In the genomic region with DNA sequence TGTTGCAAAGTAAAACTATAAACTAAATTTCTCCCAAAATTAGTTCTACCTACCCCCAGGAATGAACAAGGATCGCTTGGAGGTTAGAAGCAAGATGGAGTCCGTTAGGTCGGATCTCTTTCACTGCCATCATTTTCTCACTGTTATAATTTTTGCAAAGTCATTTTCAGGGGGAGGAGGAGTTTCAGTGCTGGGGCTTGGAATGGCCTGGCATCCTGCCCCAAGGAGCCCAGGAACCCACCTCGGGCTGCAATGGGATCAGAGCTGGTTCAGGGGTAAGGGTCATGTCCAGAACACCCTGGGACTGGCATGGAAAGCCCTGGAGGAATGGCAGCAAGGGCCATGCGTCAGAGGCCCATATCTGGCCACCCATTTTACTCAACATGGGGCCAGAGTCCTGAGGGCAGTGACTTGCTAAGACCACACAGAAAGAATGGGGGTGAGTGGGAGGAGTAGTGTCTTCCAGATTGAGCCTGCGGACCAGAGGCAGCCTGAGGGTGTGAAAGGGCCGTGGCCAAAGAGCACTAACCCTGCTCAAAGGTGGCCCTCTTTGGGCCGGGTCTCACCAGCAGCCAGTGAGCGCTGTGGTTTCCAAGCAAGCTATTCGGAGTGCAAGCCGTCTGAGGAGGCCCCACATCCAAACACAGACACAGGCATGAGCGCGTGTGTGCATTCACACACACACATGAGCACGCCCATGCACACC, we compare ENCODE assay signal across 9 cellular contexts. TPM values are rescaled to one million over a fixed set of nuclear protein-coding genes. Genes with fewer than 3 reads are reported as not detected.
A peak's percentile ranks its signal among the peaks of the same experiment; 100 is the strongest.
DNase-seq lines count a peak whose midpoint lies in the region; ATAC-seq and TF ChIP-seq lines count a peak whose summit lies in the region.
"Had no signal": no experiment of that assay in that cellular context is flagged by ENCODE, and none has a peak within 500 bp of the region (broad histone marks: within the 10 kb centered on the region; RNA-seq: fewer than 3 reads in every experiment).

No MANE protein-coding gene starts in this region.

- H3K9ac ChIP-seq in skeletal muscle satellite cell (ENCODE audit: low read depth, low read length), result peak overlapping the region; percentile 31

- no peaks in the 10 kb centered on the region for H3K9me3 ChIP-seq in skeletal muscle satellite cell (replicated peaks; ENCODE audit: low read length)
- H3K9me3 ChIP-seq: tibial artery had no signal

- TF ChIP-seq CTCF in WTC11 (IDR thresholded peaks at IDR 0.05) (no peak), glutamatergic neuron (IDR thresholded peaks at IDR 0.05; ENCODE audit: partially characterized antibody, unreplicated experiment) (no peak)

- DNase-seq in DMS 273 (lab: John Stamatoyannopoulos, UW; ENCODE audit: unreplicated experiment), result peak; percentile 72
- no peak for DNase-seq in DMS 273 treated with DMSO at 0.1 percent for 48 hours (lab: John Stamatoyannopoulos, UW)
- DNase-seq in WTC11 (ENCODE audit: low spot score), result peak; percentile 21
- DNase-seq in glutamatergic neuron, result peak; percentile 32
- DNase-seq in NCI-H524 treated with DMSO at 0.1 percent for 48 hours (lab: John Stamatoyannopoulos, UW), result no peak

- no peaks in the 10 kb centered on the region for H3K27me3 ChIP-seq in skeletal muscle satellite cell (ENCODE audit: control insufficient read depth, insufficient read depth, low read length)
- H3K27me3 ChIP-seq: tibial artery had no signal

- CTCF ChIA-PET in WTC11 (lab: Charles Lee), result interaction anchor here (1.0 to 2.2 kb wide), 2 partner anchors 20 to 21 kb away, joined by 3 to 10 read pairs; no protein-coding TSS in a partner anchor

- no peaks in the 10 kb centered on the region for H3K36me3 Mint-ChIP-seq in WTC11
- H3K36me3 Mint-ChIP-seq in glutamatergic neuron (ENCODE audit: unreplicated experiment), result no peaks in the 10 kb centered on the region

- H3K4me3 Mint-ChIP-seq in WTC11 (no peak overlapping the region), glutamatergic neuron (ENCODE audit: unreplicated experiment) (no peak overlapping the region)

- peak overlapping the region; percentile 42 for H3K4me2 ChIP-seq in skeletal muscle satellite cell (ENCODE audit: low read length)

- no peaks in the 10 kb centered on the region for H3K36me3 ChIP-seq in skeletal muscle satellite cell (ENCODE audit: insufficient read depth, low read length)
- H3K36me3 ChIP-seq: tibial artery had no signal

- H3K9me3 Mint-ChIP-seq in WTC11, result no peaks in the 10 kb centered on the region
- peaks cover 2% of the 10 kb centered on the region for H3K9me3 Mint-ChIP-seq in glutamatergic neuron (ENCODE audit: unreplicated experiment)

- H3K4me3 ChIP-seq in skeletal muscle satellite cell (ENCODE audit: low read length), result no peak overlapping the region
- H3K4me3 ChIP-seq: tibial artery had no signal

- H3K4me1 ChIP-seq in skeletal muscle satellite cell (ENCODE audit: control insufficient read depth, insufficient read depth, low read length), result peaks cover 39% of the 10 kb centered on the region

- no peaks in the 10 kb centered on the region for H3K4me1 Mint-ChIP-seq in WTC11
- no peaks in the 10 kb centered on the region for H3K4me1 Mint-ChIP-seq in glutamatergic neuron (ENCODE audit: low read depth, unreplicated experiment)

- ATAC-seq in WTC11 (no peak), GM21381 (IDR thresholded peaks at IDR 0.05; ENCODE audit: unreplicated experiment) (no peak), HG03571 (IDR thresholded peaks at IDR 0.05; ENCODE audit: unreplicated experiment) (no peak)

- POLR2A ChIA-PET in WTC11 (lab: Charles Lee), result no interaction called here

- H3K27ac Mint-ChIP-seq in WTC11 (no peak overlapping the region), glutamatergic neuron (ENCODE audit: unreplicated experiment) (no peak overlapping the region)

- no peaks in the 10 kb centered on the region for H3K27me3 Mint-ChIP-seq in WTC11 (ENCODE audit: low read depth)
- no peaks in the 10 kb centered on the region for H3K27me3 Mint-ChIP-seq in glutamatergic neuron (ENCODE audit: unreplicated experiment)

TF ChIP-seq in WTC11, 78 proteins besides CTCF, POLR2A, EP300 and RAD21:
- TF ChIP-seq SP1 (CRISPR knock-in tag; conservative IDR thresholded peaks at IDR 0.05) (no peak), TP53 (CRISPR knock-in tag; IDR thresholded peaks at IDR 0.05) (no peak), IRF2 (CRISPR knock-in tag; IDR thresholded peaks at IDR 0.05; ENCODE audit: borderline replicate concordance, low read depth) (no peak), TEAD1 (CRISPR knock-in tag; IDR thresholded peaks at IDR 0.05) (no peak), ZNF138 (CRISPR knock-in tag; conservative IDR thresholded peaks at IDR 0.05) (no peak)
- TF ChIP-seq, protein P1, sequence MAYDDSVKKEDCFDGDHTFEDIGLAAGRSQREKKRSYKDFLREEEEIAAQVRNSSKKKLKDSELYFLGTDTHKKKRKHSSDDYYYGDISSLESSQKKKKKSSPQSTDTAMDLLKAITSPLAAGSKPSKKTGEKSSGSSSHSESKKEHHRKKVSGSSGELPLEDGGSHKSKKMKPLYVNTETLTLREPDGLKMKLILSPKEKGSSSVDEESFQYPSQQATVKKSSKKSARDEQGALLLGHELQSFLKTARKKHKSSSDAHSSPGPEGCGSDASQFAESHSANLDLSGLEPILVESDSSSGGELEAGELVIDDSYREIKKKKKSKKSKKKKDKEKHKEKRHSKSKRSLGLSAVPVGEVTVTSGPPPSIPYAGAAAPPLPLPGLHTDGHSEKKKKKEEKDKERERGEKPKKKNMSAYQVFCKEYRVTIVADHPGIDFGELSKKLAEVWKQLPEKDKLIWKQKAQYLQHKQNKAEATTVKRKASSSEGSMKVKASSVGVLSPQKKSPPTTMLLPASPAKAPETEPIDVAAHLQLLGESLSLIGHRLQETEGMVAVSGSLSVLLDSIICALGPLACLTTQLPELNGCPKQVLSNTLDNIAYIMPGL (CRISPR knock-in tag; IDR thresholded peaks at IDR 0.05), result no peak
- TF ChIP-seq, protein P2, sequence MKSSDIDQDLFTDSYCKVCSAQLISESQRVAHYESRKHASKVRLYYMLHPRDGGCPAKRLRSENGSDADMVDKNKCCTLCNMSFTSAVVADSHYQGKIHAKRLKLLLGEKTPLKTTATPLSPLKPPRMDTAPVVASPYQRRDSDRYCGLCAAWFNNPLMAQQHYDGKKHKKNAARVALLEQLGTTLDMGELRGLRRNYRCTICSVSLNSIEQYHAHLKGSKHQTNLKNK (CRISPR knock-in tag; IDR thresholded peaks at IDR 0.05), result no peak
TF ChIP-seq in WTC11: peak in this region for 0.

RNA-seq across cellular contexts. Expression of a gene that starts 31.8 kb away (rescaled TPM):
- 17.5 to 22.5 TPM (median 20.9 TPM) in 3 replicates for total RNA-seq in WTC11 (2021)
- 3.0 TPM for total RNA-seq in glutamatergic neuron (ENCODE audit: unreplicated experiment)
- not detected in 2 replicates for total RNA-seq in skeletal muscle satellite cell (2012; rRNA removed)

RNA-seq across cellular contexts. Expression of a gene that starts 54.3 kb away (rescaled TPM):
- total RNA-seq in WTC11 (2021), result 1.2 to 1.6 TPM (median 1.5 TPM) in 3 replicates
- 2.5 TPM for total RNA-seq in glutamatergic neuron (ENCODE audit: unreplicated experiment)
- total RNA-seq in skeletal muscle satellite cell (2012; rRNA removed), result under 0.01 TPM in 1 of 2 replicates, not detected in the other

RNA-seq across cellular contexts. Expression of a gene that starts 58.9 kb away (rescaled TPM):
- total RNA-seq in WTC11 (2021) (0.14 TPM in 1 of 3 replicates, not detected in the others), glutamatergic neuron (ENCODE audit: unreplicated experiment) (not detected)
- total RNA-seq in skeletal muscle satellite cell (2012; rRNA removed), result not detected in 2 replicates

Comparison
In these comparisons a context has a peak if more than half of its experiments do, and no peak if none do; other contexts are left out.
1. DNase-seq: peak in DMS 273 (single experiment), WTC11 (single experiment) and glutamatergic neuron (single experiment); none in DMS 273 treated with DMSO at 0.1 percent for 48 hours (single experiment) and NCI-H524 treated with DMSO at 0.1 percent for 48 hours (single experiment).